In the genomic region with DNA sequence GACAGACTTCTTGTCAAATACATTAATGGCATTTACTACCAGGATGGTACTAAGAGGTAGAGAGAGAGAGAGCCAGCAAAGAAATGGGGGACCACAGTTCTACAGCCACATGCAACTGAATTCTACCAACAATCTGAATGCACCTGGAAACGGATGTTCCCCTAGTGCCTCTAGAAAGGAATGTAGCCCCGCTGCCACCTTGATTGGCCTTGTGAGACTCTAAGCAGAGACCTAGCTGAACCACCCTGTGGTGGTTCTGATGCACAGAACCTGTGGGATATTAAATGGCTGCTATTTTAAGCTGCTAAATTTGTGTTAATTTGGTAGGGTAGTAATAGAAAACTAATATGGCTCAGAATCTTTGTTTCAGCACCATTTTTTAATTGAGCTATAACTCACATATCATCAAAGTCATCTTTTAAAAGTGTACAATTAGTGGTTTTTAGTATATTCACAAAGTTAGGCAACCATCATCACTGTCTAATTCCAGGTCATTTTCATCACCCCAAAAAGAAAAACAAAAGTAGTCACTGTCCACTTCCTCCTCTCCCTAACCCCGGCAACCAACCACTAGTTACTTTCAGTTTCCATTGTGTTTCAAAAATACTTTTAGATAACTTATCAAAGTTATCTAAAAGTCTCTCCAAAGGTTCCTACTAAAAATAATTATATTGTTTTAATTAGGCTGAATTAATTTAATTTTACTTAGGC, we compare ENCODE assay signal across 8 cellular contexts. TPM values are rescaled to one million over a fixed set of nuclear protein-coding genes. Genes with fewer than 3 reads are reported as not detected.
DNase-seq lines count a peak whose midpoint lies in the region; ATAC-seq and TF ChIP-seq lines count a peak whose summit lies in the region.

No MANE protein-coding gene starts in this region.

- peak; percentile 88 for ATAC-seq in GM21786 (IDR thresholded peaks at IDR 0.05; ENCODE audit: unreplicated experiment)

- peaks cover 18% of the 10 kb centered on the region for H3K36me3 Mint-ChIP-seq in progenitor cell of endocrine pancreas (ENCODE audit: insufficient read depth)

- no peaks in the 10 kb centered on the region for H3K4me1 Mint-ChIP-seq in progenitor cell of endocrine pancreas (ENCODE audit: low read depth)

- H3K9me3 Mint-ChIP-seq in progenitor cell of endocrine pancreas (ENCODE audit: low read depth) = no peaks in the 10 kb centered on the region

- no peak overlapping the region for H3K4me3 Mint-ChIP-seq in progenitor cell of endocrine pancreas (ENCODE audit: low read depth)

- in situ Hi-C loops in GM13977 (cut with MboI; ENCODE audit: low pct_unique_long_range_greater_than_20kb, low sequenced_read_pairs, unreplicated experiment) = no loop called here

- no peak overlapping the region for H3K27ac Mint-ChIP-seq in progenitor cell of endocrine pancreas

- H3K27me3 Mint-ChIP-seq in progenitor cell of endocrine pancreas = no peaks in the 10 kb centered on the region

- DNase-seq in GM13977 (ENCODE audit: low spot score) = peak; percentile 31
- DNase-seq in M059J (ENCODE audit: low read depth) = peak; percentile 45
- DNase-seq in fibroblast of peridontal ligament (ENCODE audit: extremely low read depth) = peak; percentile 33
- DNase-seq in NCI-H82 (lab: John Stamatoyannopoulos, UW) = no peak
- no peak for DNase-seq in HK-2 (ENCODE audit: unreplicated experiment)
- no peak for DNase-seq in NCI-H1694 (lab: John Stamatoyannopoulos, UW)
- DNase-seq in progenitor cell of endocrine pancreas (ENCODE audit: low spot score, unreplicated experiment) = no peak

- TF ChIP-seq CTCF in GM13977 (IDR thresholded peaks at IDR 0.05; ENCODE audit: extremely low read depth, insufficient read depth, missing control alignments) (no peak), progenitor cell of endocrine pancreas (IDR thresholded peaks at IDR 0.05; ENCODE audit: unreplicated experiment) (no peak)

RNA-seq across cellular contexts. Expression of a gene that starts 51.7 kb away (rescaled TPM):
- 7.2 and 20.2 TPM in 2 replicates for total RNA-seq in M059J (2014; rRNA removed; shearing (Covaris generic))
- 29.4 and 31.2 TPM in 2 replicates for total RNA-seq in progenitor cell of endocrine pancreas

Comparison
In these comparisons a context has a peak if more than half of its experiments do, and no peak if none do; other contexts are left out.
1. DNase-seq: peak in GM13977 (single experiment), M059J (single experiment) and fibroblast of peridontal ligament (single experiment); none in NCI-H82 (single experiment), HK-2 (single experiment), NCI-H1694 (single experiment) and progenitor cell of endocrine pancreas (single experiment).